Comparison of ENCODE assay signal across 8 cellular contexts in genomic region chrX:1652011-1652811, GRCh38. TPM values are rescaled to one million over a fixed set of nuclear protein-coding genes. Genes with fewer than 3 reads are reported as not detected.
DNase-seq lines count a peak whose midpoint lies in the region; ATAC-seq and TF ChIP-seq lines count a peak whose summit lies in the region.
"Not testable (repeated sequence)": the region's sequence is repeated elsewhere in the genome, so short reads cannot be mapped to it uniquely, and the experiment has no call there.

No MANE protein-coding gene starts in this region.

- H3K27me3 ChIP-seq in Panc1 (ENCODE audit: control insufficient read depth, insufficient read depth, low read length), result not testable (repeated sequence)
- H3K27me3 ChIP-seq in left lung, result peaks cover 0 to 20% of the 10 kb centered on the region in 2 donors

- H3K4me1 ChIP-seq in Panc1 (ENCODE audit: control insufficient read depth, insufficient read depth, low read length); left lung: not testable (repeated sequence)

- not testable (repeated sequence) for BruUV-seq in Panc1 (replicated peaks; lab: Mats Ljungman, UMichigan)

- not testable (repeated sequence) for DNase-seq in CD14-positive monocyte (ENCODE audit: low spot score); left lung
- DNase-seq in NCI-H1092 treated with DMSO at 0.1 percent for 48 hours (lab: John Stamatoyannopoulos, UW), result peak; percentile 77
- peak; percentile 35 for DNase-seq in Panc1 (ENCODE audit: low read depth, low spot score)
- DNase-seq in activated T-cell treated with anti-CD3 and anti-CD28 coated beads for 24 hours (ENCODE audit: low read depth), result peak; percentile 16
- DNase-seq in epithelial cell of esophagus (ENCODE audit: low read depth), result peak; percentile 56
- DNase-seq in stimulated activated CD4-positive, alpha-beta T cell treated with anti-CD3 and anti-CD28 coated beads, Interleukin-12 subunit alpha, Interleukin-12 subunit beta, amount 100 ng/mL, for 4 hours, result peak; percentile 16

- CTCF ChIA-PET in Panc1 (lab: Charles Lee), result not testable (repeated sequence)

- ATAC-seq in GM21360 (IDR thresholded peaks at IDR 0.05; ENCODE audit: unreplicated experiment) (peak; percentile 39), left lung (peak; percentile 54)
- not testable (repeated sequence) for ATAC-seq in Panc1

- H3K27ac ChIP-seq in Panc1 (ENCODE audit: low read length); left lung: not testable (repeated sequence)

- H3K36me3 ChIP-seq in Panc1 (ENCODE audit: control insufficient read depth, insufficient read depth, low read length); left lung: not testable (repeated sequence)

- H3K9me3 Mint-ChIP-seq in CD14-positive monocyte, result not testable (repeated sequence)

- in situ Hi-C loops in Panc1 (cut with HindIII; ENCODE audit: low pct_unique_long_range_greater_than_20kb, low sequenced_read_pairs), result not testable (repeated sequence)

- not testable (repeated sequence) for H3K36me3 Mint-ChIP-seq in CD14-positive monocyte

- peak overlapping the region in 2 of 7 donors; percentile 35 to 78 for H3K27ac Mint-ChIP-seq in CD14-positive monocyte

- peak; percentile 90 for TF ChIP-seq CTCF in CD14-positive monocyte (IDR thresholded peaks at IDR 0.05)
- peak; percentile 78 for TF ChIP-seq CTCF in Panc1 (IDR thresholded peaks at IDR 0.05)
- peak; percentile 68 for TF ChIP-seq CTCF in epithelial cell of esophagus (IDR thresholded peaks at IDR 0.05; ENCODE audit: insufficient read depth, low read depth, low read length, missing control alignments)
- TF ChIP-seq CTCF in left lung (IDR thresholded peaks at IDR 0.05), result peak; percentile 81 to 88

- H3K9me3 ChIP-seq in Panc1 (ENCODE audit: control insufficient read depth, insufficient read depth, low read depth, low read length); left lung: not testable (repeated sequence)

- POLR2A ChIA-PET in Panc1 (lab: Charles Lee), result not testable (repeated sequence)

- not testable (repeated sequence) for H3K4me1 Mint-ChIP-seq in CD14-positive monocyte

- not testable (repeated sequence) for H3K4me3 ChIP-seq in Panc1 (ENCODE audit: low read depth in 2 of 2, low read length in 2 of 2); epithelial cell of esophagus (ENCODE audit: low read length); left lung

- not testable (repeated sequence) for H3K4me3 Mint-ChIP-seq in CD14-positive monocyte

- peaks cover 6 to 15% (median 6%) of the 10 kb centered on the region in 3 donors for H3K27me3 Mint-ChIP-seq in CD14-positive monocyte (ENCODE audit: low read depth in 3 of 3)

- intact Hi-C loops in CD14-positive monocyte (cut with micrococcal nuclease), result loop anchor here in 1 of 2 donors (2.0 kb wide), 1 partner anchor 941 kb away; no protein-coding TSS in a partner anchor
- intact Hi-C loops in Panc1 (cut with micrococcal nuclease; ENCODE audit: unreplicated experiment); left lung (cut with DNase I): not testable (repeated sequence)

RNA-seq across cellular contexts. Expression of gene ASMT, which starts 37.4 kb away (rescaled TPM):
- polyA plus RNA-seq in CD14-positive monocyte, result not detected
- not detected for total RNA-seq in Panc1 (2021; ENCODE audit: unreplicated experiment)
- not detected for polyA plus RNA-seq in Panc1 (2012; ENCODE audit: insufficient read length)
- total RNA-seq in left lung, result not detected
